In the genomic region with DNA sequence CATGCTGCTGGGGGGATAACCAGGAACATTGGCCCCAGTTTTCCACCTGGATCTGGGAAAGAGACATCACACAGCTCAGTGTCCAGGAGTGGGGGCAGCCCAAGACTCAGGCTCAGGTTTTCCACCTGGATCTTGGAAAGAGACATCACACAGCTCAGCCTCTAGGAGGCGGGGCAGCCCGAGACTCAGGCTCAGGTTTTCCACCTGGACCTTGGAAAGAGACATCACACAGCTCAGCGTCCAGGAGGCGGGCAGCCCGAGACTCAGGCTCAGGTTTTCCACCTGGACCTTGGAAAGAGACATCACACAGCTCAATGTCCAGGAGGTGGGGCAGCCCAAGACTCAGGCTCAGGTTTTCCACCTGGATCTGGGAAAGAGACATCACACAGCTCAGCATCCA, we compare ENCODE assay signal across 2 cellular contexts.
TF ChIP-seq lines count a peak whose summit lies in the region.

No MANE protein-coding gene starts in this region.

TF ChIP-seq in GM23338, 12 proteins besides CTCF, POLR2A, EP300 and RAD21 (continues in another document):
- TF ChIP-seq NANOG (IDR thresholded peaks at IDR 0.05; ENCODE audit: borderline replicate concordance) (no peak), EZH2phosphoT487 (IDR thresholded peaks at IDR 0.05; ENCODE audit: unreplicated experiment) (no peak), JUNB (IDR thresholded peaks at IDR 0.05; ENCODE audit: unreplicated experiment) (no peak), ZNF114 (CRISPR knock-in tag; IDR thresholded peaks at IDR 0.05) (no peak), STAT1 (IDR thresholded peaks at IDR 0.05; ENCODE audit: unreplicated experiment) (no peak), CREB1 (CRISPR knock-in tag; IDR thresholded peaks at IDR 0.05; ENCODE audit: low read depth) (no peak), ZNF462 (CRISPR knock-in tag; IDR thresholded peaks at IDR 0.05) (no peak), EZH2 (IDR thresholded peaks at IDR 0.05; ENCODE audit: low read depth, unreplicated experiment) (no peak)
- TF ChIP-seq, protein P1, sequence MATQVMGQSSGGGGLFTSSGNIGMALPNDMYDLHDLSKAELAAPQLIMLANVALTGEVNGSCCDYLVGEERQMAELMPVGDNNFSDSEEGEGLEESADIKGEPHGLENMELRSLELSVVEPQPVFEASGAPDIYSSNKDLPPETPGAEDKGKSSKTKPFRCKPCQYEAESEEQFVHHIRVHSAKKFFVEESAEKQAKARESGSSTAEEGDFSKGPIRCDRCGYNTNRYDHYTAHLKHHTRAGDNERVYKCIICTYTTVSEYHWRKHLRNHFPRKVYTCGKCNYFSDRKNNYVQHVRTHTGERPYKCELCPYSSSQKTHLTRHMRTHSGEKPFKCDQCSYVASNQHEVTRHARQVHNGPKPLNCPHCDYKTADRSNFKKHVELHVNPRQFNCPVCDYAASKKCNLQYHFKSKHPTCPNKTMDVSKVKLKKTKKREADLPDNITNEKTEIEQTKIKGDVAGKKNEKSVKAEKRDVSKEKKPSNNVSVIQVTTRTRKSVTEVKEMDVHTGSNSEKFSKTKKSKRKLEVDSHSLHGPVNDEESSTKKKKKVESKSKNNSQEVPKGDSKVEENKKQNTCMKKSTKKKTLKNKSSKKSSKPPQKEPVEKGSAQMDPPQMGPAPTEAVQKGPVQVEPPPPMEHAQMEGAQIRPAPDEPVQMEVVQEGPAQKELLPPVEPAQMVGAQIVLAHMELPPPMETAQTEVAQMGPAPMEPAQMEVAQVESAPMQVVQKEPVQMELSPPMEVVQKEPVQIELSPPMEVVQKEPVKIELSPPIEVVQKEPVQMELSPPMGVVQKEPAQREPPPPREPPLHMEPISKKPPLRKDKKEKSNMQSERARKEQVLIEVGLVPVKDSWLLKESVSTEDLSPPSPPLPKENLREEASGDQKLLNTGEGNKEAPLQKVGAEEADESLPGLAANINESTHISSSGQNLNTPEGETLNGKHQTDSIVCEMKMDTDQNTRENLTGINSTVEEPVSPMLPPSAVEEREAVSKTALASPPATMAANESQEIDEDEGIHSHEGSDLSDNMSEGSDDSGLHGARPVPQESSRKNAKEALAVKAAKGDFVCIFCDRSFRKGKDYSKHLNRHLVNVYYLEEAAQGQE (IDR thresholded peaks at IDR 0.05; ENCODE audit: unreplicated experiment): no peak
- TF ChIP-seq, protein P2, sequence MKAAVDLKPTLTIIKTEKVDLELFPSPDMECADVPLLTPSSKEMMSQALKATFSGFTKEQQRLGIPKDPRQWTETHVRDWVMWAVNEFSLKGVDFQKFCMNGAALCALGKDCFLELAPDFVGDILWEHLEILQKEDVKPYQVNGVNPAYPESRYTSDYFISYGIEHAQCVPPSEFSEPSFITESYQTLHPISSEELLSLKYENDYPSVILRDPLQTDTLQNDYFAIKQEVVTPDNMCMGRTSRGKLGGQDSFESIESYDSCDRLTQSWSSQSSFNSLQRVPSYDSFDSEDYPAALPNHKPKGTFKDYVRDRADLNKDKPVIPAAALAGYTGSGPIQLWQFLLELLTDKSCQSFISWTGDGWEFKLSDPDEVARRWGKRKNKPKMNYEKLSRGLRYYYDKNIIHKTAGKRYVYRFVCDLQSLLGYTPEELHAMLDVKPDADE (IDR thresholded peaks at IDR 0.05): no peak

TF ChIP-seq in HCT116, 20 proteins besides CTCF, POLR2A, EP300 and RAD21:
- TF ChIP-seq SIN3A (IDR thresholded peaks at IDR 0.05; ENCODE audit: low read depth) (no peak), TCF7L2 (IDR thresholded peaks at IDR 0.05; ENCODE audit: borderline replicate concordance, extremely low read depth, insufficient read depth, insufficient read length) (no peak), JUND (IDR thresholded peaks at IDR 0.05) (no peak), ATF3 (IDR thresholded peaks at IDR 0.05) (no peak), EZH2 (IDR thresholded peaks at IDR 0.05) (no peak), YY1 (IDR thresholded peaks at IDR 0.05; ENCODE audit: extremely low read depth, insufficient replicate concordance, low read depth, low read length) (no peak), SRF (IDR thresholded peaks at IDR 0.05; ENCODE audit: low read depth) (no peak), MAX (IDR thresholded peaks at IDR 0.05) (no peak), CBX3 (IDR thresholded peaks at IDR 0.05; ENCODE audit: low read depth) (no peak), FOSL1 (IDR thresholded peaks at IDR 0.05; ENCODE audit: low read depth) (no peak), SP1 (IDR thresholded peaks at IDR 0.05; ENCODE audit: low read depth) (no peak), ZNF274 (IDR thresholded peaks at IDR 0.05; ENCODE audit: low read depth, low read length) (no peak)
- TF ChIP-seq, protein P1 (IDR thresholded peaks at IDR 0.05; ENCODE audit: low read depth): no peak
